ENCODE assay signal across 31 cellular contexts in the genomic region with DNA sequence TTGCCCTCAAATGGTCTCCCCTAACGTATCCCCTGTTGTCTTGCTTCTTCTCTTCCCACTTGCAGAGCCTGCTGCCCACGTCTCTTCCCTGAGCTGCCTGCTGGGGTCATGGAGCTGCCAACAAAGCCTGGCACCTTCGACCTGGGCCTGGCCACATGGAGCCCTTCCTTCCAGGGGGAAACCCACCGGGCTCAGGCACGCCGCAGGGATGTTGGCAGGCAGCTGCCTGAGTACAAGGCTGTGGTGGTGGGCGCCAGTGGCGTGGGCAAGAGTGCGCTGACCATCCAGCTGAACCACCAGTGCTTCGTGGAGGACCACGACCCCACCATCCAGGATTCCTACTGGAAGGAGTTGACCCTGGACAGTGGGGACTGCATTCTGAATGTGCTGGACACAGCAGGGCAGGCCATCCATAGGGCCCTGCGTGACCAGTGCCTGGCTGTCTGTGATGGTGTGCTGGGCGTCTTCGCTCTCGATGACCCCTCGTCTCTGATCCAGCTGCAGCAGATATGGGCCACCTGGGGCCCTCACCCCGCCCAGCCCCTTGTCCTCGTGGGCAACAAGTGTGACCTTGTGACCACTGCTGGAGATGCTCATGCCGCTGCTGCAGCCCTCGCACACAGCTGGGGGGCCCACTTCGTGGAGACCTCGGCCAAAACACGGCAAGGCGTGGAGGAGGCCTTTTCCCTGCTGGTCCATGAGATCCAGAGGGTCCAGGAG. TPM values are rescaled to one million over a fixed set of nuclear protein-coding genes. Genes with fewer than 3 reads are reported as not detected.
"Had no signal": no experiment of that assay in that cellular context is flagged by ENCODE, and none has a peak within 500 bp of the region (broad histone marks: within the 10 kb centered on the region; RNA-seq: fewer than 3 reads in every experiment).

No MANE protein-coding gene starts in this region.

- H3K27ac Mint-ChIP-seq: stimulated activated effector memory CD8-positive, alpha-beta T cell treated with anti-CD3 and anti-CD28 coated beads, Interleukin-12 subunit alpha, Interleukin-12 subunit beta, amount 100 ng/mL, for 72 hours; stimulated activated memory B cell treated with anti-CD40 and anti-IgM and Interleukin-4, amounts not matched to agents 10 μg/mL and 1 μg/mL and 100 μg/mL, for 72 hours; stimulated activated naive CD8-positive, alpha-beta T cell treated with anti-CD3 and anti-CD28 coated beads, Interleukin-15, amount 100 ng/mL, for 72 hours; stimulated activated naive CD8-positive, alpha-beta T cell treated with anti-CD3 and anti-CD28 coated beads, Interleukin-15, Interleukin-2, amounts not matched to agents 100 ng/mL and 50 ng/mL, for 24 hours; type B pancreatic cell had no signal

- DNase-seq: stimulated activated CD4-positive, alpha-beta T cell treated with anti-CD3 and anti-CD28 coated beads, Interleukin-2, amount 100 ng/mL, for 24 hours; stimulated activated CD4-positive, alpha-beta T cell treated with anti-CD3 and anti-CD28 coated beads, Interleukin-2, amount 100 ng/mL, for 48 hours; stimulated activated CD4-positive, alpha-beta T cell treated with anti-CD3 and anti-CD28 coated beads, Interleukin-4, amount 100 ng/mL, for 1 hour; stimulated activated CD4-positive, alpha-beta T cell treated with anti-CD3 and anti-CD28 coated beads, Interleukin-4, amount 100 ng/mL, for 24 hours; stimulated activated CD4-positive, alpha-beta T cell treated with anti-CD3 and anti-CD28 coated beads, Interleukin-4, amount 100 ng/mL, for 4 hours; stimulated activated CD8-positive, alpha-beta memory T cell treated with anti-CD3 and anti-CD28 coated beads, Interleukin-4, amount 100 ng/mL, for 48 hours; stimulated activated naive CD4-positive, alpha-beta T cell; stimulated activated naive CD4-positive, alpha-beta T cell treated with Interleukin-2 at 50 U/mL for 16 hours; stimulated activated naive CD8-positive, alpha-beta T cell treated with anti-CD3 and anti-CD28 coated beads, Interleukin-15, amount 100 ng/mL, for 72 hours; stimulated activated naive CD8-positive, alpha-beta T cell treated with anti-CD3 and anti-CD28 coated beads, Interleukin-15, Interleukin-2, amounts not matched to agents 100 U/mL and 50 U/mL, for 24 hours; stomach; substantia nigra; testis; thyroid gland; tibial artery; transverse colon; trophoblast cell; upper lobe of left lung; upper lobe of right lung; uterus had no signal

- H3K27me3 ChIP-seq: testis, thyroid gland, upper lobe of right lung, uterus, vagina had no signal

- H3K9me3 ChIP-seq: testis, thoracic aorta, thyroid gland, transverse colon, upper lobe of right lung, uterus, vagina had no signal

- H3K36me3 ChIP-seq: thoracic aorta, thyroid gland, transverse colon, upper lobe of right lung, uterus, vagina had no signal

- H3K4me1 ChIP-seq: testis, thyroid gland, tibial artery, upper lobe of right lung, uterus, vagina had no signal

- H3K27ac ChIP-seq: stomach, testis, thoracic aorta, thyroid gland, tibial artery, tibial nerve, transverse colon, upper lobe of left lung, upper lobe of right lung, uterus, vagina had no signal

- H3K4me3 Mint-ChIP-seq: stimulated activated effector memory CD8-positive, alpha-beta T cell treated with anti-CD3 and anti-CD28 coated beads, Interleukin-12 subunit alpha, Interleukin-12 subunit beta, amount 100 ng/mL, for 72 hours; stimulated activated memory B cell treated with anti-CD40 and anti-IgM and Interleukin-4, amounts not matched to agents 10 μg/mL and 1 μg/mL and 100 μg/mL, for 72 hours; stimulated activated naive CD8-positive, alpha-beta T cell treated with anti-CD3 and anti-CD28 coated beads, Interleukin-15, amount 100 ng/mL, for 72 hours; stimulated activated naive CD8-positive, alpha-beta T cell treated with anti-CD3 and anti-CD28 coated beads, Interleukin-15, Interleukin-2, amounts not matched to agents 100 ng/mL and 50 ng/mL, for 24 hours; type B pancreatic cell had no signal

- H3K4me3 ChIP-seq: stomach, testis, thoracic aorta, thyroid gland, tibial artery, tibial nerve, transverse colon, upper lobe of left lung, upper lobe of right lung, uterus, vagina had no signal

- H3K9me3 Mint-ChIP-seq: stimulated activated effector memory CD8-positive, alpha-beta T cell treated with anti-CD3 and anti-CD28 coated beads, Interleukin-12 subunit alpha, Interleukin-12 subunit beta, amount 100 ng/mL, for 72 hours; stimulated activated memory B cell treated with anti-CD40 and anti-IgM and Interleukin-4, amounts not matched to agents 10 μg/mL and 1 μg/mL and 100 μg/mL, for 72 hours; stimulated activated naive CD8-positive, alpha-beta T cell treated with anti-CD3 and anti-CD28 coated beads, Interleukin-15, amount 100 ng/mL, for 72 hours; stimulated activated naive CD8-positive, alpha-beta T cell treated with anti-CD3 and anti-CD28 coated beads, Interleukin-15, Interleukin-2, amounts not matched to agents 100 ng/mL and 50 ng/mL, for 24 hours; type B pancreatic cell had no signal

- ATAC-seq: stimulated activated effector memory CD8-positive, alpha-beta T cell treated with anti-CD3 and anti-CD28 coated beads, Interleukin-12 subunit alpha, Interleukin-12 subunit beta, amount 100 ng/mL, for 72 hours; stimulated activated memory B cell treated with anti-CD40 and anti-IgM and Interleukin-4, amounts not matched to agents 10 μg/mL and 1 μg/mL and 100 μg/mL, for 72 hours; stimulated activated naive CD8-positive, alpha-beta T cell treated with anti-CD3 and anti-CD28 coated beads, Interleukin-15, amount 100 ng/mL, for 72 hours; stimulated activated naive CD8-positive, alpha-beta T cell treated with anti-CD3 and anti-CD28 coated beads, Interleukin-15, Interleukin-2, amounts not matched to agents 100 U/mL and 50 U/mL, for 24 hours; upper lobe of right lung had no signal

RNA-seq across cellular contexts. Expression of gene ERAS, which starts 2.9 kb away (rescaled TPM):
- total RNA-seq: stomach, subcutaneous adipose tissue, temporal lobe, thoracic aorta, thyroid gland, tibial nerve, transverse colon, upper lobe of left lung, upper lobe of right lung, ureter, urinary bladder, vagina had no signal

RNA-seq across cellular contexts. Expression of gene GATA1, which starts 42.8 kb away (rescaled TPM):
- total RNA-seq: temporal lobe, thyroid gland, transverse colon, ureter, urinary bladder had no signal
